Comparison of ENCODE assay signal across 1 cellular context in the genomic region with DNA sequence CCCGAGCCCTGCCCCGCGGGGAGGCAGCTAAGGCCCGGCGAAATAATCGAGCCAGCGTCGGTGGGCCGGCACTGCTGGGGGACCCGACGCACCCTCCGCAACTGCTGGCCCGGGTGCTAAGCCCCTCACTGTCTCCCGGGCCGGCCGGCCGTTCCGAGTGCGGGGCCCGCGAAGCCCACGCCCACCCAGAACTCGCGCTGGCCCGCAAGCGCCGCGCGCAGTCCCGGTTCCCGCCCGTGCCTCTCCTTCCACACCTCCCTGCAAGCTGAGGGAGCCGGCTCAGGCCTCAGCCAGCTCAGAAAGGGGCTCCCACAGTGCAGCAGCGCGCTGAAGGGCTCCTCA.
TF ChIP-seq lines count a peak whose summit lies in the region.

No MANE protein-coding gene starts in this region.

TF ChIP-seq in GM23338, 12 proteins besides CTCF, POLR2A, EP300 and RAD21 (continued from another document):
- TF ChIP-seq JUNB (IDR thresholded peaks at IDR 0.05; ENCODE audit: unreplicated experiment) = no peak
TF ChIP-seq in GM23338: peak in this region for 0.
